In the genomic region with DNA sequence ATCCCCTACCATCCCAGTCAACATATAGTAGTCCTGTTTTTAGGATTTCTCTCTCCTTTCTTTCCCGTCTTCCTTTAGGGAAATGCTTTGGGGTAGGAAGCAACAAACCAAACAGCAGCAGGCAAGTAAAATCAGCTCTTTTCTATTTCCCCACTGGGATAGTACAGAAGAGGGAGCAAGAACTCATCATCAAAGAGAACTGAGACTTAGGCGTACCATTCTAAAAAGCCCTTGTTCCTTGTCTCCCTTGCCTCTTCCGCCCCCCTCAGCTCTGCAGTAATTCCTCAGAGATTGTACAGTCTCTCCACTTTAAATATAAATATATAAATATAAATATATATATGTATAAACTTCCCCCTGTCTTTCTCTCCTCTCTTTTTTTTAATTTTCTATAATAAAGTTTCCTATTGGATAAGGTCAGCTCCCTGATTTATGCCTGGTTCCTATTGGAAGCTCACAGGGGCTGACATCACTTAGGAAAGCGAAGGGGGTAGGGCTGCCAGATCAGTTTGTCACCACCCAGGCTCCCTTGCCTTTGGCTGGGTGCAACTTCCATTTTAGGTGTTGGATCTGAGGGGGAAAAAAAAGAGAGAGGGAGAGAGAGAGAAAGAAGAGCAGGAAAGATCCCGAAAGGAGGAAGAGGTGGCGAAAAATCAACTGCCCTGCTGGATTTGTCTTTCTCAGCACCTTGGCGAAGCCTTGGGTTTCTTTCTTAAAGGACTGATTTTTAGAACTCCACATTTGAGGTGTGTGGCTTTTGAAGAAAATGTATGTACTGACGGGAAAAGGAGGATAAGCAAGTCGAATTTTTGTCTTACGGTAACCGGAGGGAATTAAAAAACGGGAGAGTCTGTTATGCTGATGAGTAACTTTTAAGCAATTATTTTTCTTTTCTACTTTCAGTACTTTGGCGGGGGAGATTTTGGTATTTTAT, we compare ENCODE assay signal across 8 cellular contexts. TPM values are rescaled to one million over a fixed set of nuclear protein-coding genes. Genes with fewer than 3 reads are reported as not detected.
A peak's percentile ranks its signal among the peaks of the same experiment; 100 is the strongest.
DNase-seq lines count a peak whose midpoint lies in the region; ATAC-seq and FAIRE-seq lines count a peak whose summit lies in the region.

A gene with protein sequence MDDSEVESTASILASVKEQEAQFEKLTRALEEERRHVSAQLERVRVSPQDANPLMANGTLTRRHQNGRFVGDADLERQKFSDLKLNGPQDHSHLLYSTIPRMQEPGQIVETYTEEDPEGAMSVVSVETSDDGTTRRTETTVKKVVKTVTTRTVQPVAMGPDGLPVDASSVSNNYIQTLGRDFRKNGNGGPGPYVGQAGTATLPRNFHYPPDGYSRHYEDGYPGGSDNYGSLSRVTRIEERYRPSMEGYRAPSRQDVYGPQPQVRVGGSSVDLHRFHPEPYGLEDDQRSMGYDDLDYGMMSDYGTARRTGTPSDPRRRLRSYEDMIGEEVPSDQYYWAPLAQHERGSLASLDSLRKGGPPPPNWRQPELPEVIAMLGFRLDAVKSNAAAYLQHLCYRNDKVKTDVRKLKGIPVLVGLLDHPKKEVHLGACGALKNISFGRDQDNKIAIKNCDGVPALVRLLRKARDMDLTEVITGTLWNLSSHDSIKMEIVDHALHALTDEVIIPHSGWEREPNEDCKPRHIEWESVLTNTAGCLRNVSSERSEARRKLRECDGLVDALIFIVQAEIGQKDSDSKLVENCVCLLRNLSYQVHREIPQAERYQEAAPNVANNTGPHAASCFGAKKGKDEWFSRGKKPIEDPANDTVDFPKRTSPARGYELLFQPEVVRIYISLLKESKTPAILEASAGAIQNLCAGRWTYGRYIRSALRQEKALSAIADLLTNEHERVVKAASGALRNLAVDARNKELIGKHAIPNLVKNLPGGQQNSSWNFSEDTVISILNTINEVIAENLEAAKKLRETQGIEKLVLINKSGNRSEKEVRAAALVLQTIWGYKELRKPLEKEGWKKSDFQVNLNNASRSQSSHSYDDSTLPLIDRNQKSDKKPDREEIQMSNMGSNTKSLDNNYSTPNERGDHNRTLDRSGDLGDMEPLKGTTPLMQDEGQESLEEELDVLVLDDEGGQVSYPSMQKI (plus strand): TSS at position 502 of the 934 bp plus-strand sequence. CDS start 29,677 bp downstream, outside the sequence.

- H3K4me1 Mint-ChIP-seq in activated naive CD4-positive, alpha-beta T cell treated with anti-CD3 and anti-CD28 coated beads, Interleukin-2, amount 10 ng/mL, durations not matched to agents 7 days and 5 days: peaks cover 19% of the 10 kb centered on the region
- H3K4me1 Mint-ChIP-seq in activated T-helper 1 cell treated with anti-CD3 and anti-CD28 coated beads, Interleukin-12 subunit alpha, Interleukin-12 subunit beta, Interleukin-2, Interleukin-4 antibody, amounts not matched to agents 30 ng/mL and 10 ng/mL and 1 ng/mL, durations not matched to agents 14 hours and 24 hours and 36 hours (ENCODE audit: low read depth): peaks cover 37% of the 10 kb centered on the region
- H3K4me1 Mint-ChIP-seq in natural killer cell treated with Interleukin-12 subunit alpha and Interleukin-12 subunit beta and Interleukin-15 and Interleukin-18, amount 100 ng/mL, for 72 hours (ENCODE audit: low read depth in 2 of 2): peaks cover 5% of the 10 kb centered on the region in 2 donors

- CTCF ChIA-PET in activated naive CD4-positive, alpha-beta T cell treated with anti-CD3 and anti-CD28 coated beads, Interleukin-2, amount 10 ng/mL, durations not matched to agents 7 days and 5 days (lab: Charles Lee): interaction anchor here (1.1 to 2.0 kb wide), 2 partner anchors 10 to 39 kb away, joined by 4 to 10 read pairs; partner anchors contain the start of gene BTBD18

- H3K4me3 Mint-ChIP-seq in activated naive CD4-positive, alpha-beta T cell treated with anti-CD3 and anti-CD28 coated beads, Interleukin-2, amount 10 ng/mL, durations not matched to agents 7 days and 5 days: peak within 1 kb of the TSS; percentile 5
- peak within 1 kb of the TSS; percentile 57 for H3K4me3 Mint-ChIP-seq in activated T-helper 1 cell treated with anti-CD3 and anti-CD28 coated beads, Interleukin-12 subunit alpha, Interleukin-12 subunit beta, Interleukin-2, Interleukin-4 antibody, amounts not matched to agents 30 ng/mL and 10 ng/mL and 1 ng/mL, durations not matched to agents 14 hours and 24 hours and 36 hours
- H3K4me3 Mint-ChIP-seq in natural killer cell treated with Interleukin-12 subunit alpha and Interleukin-12 subunit beta and Interleukin-15 and Interleukin-18, amount 100 ng/mL, for 72 hours: peak within 1 kb of the TSS; percentile 74

- H3K27ac Mint-ChIP-seq in activated naive CD4-positive, alpha-beta T cell treated with anti-CD3 and anti-CD28 coated beads, Interleukin-2, amount 10 ng/mL, durations not matched to agents 7 days and 5 days: no peak within 1 kb of the TSS
- no peak within 1 kb of the TSS for H3K27ac Mint-ChIP-seq in activated T-helper 1 cell treated with anti-CD3 and anti-CD28 coated beads, Interleukin-12 subunit alpha, Interleukin-12 subunit beta, Interleukin-2, Interleukin-4 antibody, amounts not matched to agents 30 ng/mL and 10 ng/mL and 1 ng/mL, durations not matched to agents 14 hours and 24 hours and 36 hours
- peak within 1 kb of the TSS in 1 of 2 donors; percentile 23 for H3K27ac Mint-ChIP-seq in natural killer cell treated with Interleukin-12 subunit alpha and Interleukin-12 subunit beta and Interleukin-15 and Interleukin-18, amount 100 ng/mL, for 72 hours

- H3K36me3 Mint-ChIP-seq in activated naive CD4-positive, alpha-beta T cell treated with anti-CD3 and anti-CD28 coated beads, Interleukin-2, amount 10 ng/mL, durations not matched to agents 7 days and 5 days: no peaks in the 10 kb centered on the region
- peaks cover 6% of the 10 kb centered on the region for H3K36me3 Mint-ChIP-seq in activated T-helper 1 cell treated with anti-CD3 and anti-CD28 coated beads, Interleukin-12 subunit alpha, Interleukin-12 subunit beta, Interleukin-2, Interleukin-4 antibody, amounts not matched to agents 30 ng/mL and 10 ng/mL and 1 ng/mL, durations not matched to agents 14 hours and 24 hours and 36 hours (ENCODE audit: low read depth)
- H3K36me3 Mint-ChIP-seq in natural killer cell treated with Interleukin-12 subunit alpha and Interleukin-12 subunit beta and Interleukin-15 and Interleukin-18, amount 100 ng/mL, for 72 hours: no peaks in the 10 kb centered on the region

- H3K27me3 Mint-ChIP-seq in activated naive CD4-positive, alpha-beta T cell treated with anti-CD3 and anti-CD28 coated beads, Interleukin-2, amount 10 ng/mL, durations not matched to agents 7 days and 5 days: peaks cover 23% of the 10 kb centered on the region
- H3K27me3 Mint-ChIP-seq in activated T-helper 1 cell treated with anti-CD3 and anti-CD28 coated beads, Interleukin-12 subunit alpha, Interleukin-12 subunit beta, Interleukin-2, Interleukin-4 antibody, amounts not matched to agents 30 ng/mL and 10 ng/mL and 1 ng/mL, durations not matched to agents 14 hours and 24 hours and 36 hours (ENCODE audit: insufficient read depth): peaks cover 4% of the 10 kb centered on the region
- peaks cover 5 to 15% of the 10 kb centered on the region in 2 donors for H3K27me3 Mint-ChIP-seq in natural killer cell treated with Interleukin-12 subunit alpha and Interleukin-12 subunit beta and Interleukin-15 and Interleukin-18, amount 100 ng/mL, for 72 hours

- no peak for DNase-seq in activated naive CD4-positive, alpha-beta T cell treated with anti-CD3 and anti-CD28 coated beads, Interleukin-2, amount 10 ng/mL, durations not matched to agents 7 days and 5 days
- no peak for DNase-seq in activated naive CD4-positive, alpha-beta T cell treated with Interleukin-2 at 50 U/mL for 16 hours
- peak; percentile 97 for DNase-seq in NCI-H2029 (lab: John Stamatoyannopoulos, UW)
- DNase-seq in activated T-helper 1 cell treated with anti-CD3 and anti-CD28 coated beads, Interleukin-12 subunit alpha, Interleukin-12 subunit beta, Interleukin-2, Interleukin-4 antibody, amounts not matched to agents 30 ng/mL and 10 ng/mL and 1 ng/mL, durations not matched to agents 14 hours and 24 hours and 36 hours (ENCODE audit: low spot score): no peak
- peak; percentile 75 to 82 for DNase-seq in frontal cortex (ENCODE audit: low spot score in 2 of 2)
- DNase-seq in natural killer cell treated with Interleukin-12 subunit alpha and Interleukin-12 subunit beta and Interleukin-15 and Interleukin-18, amount 100 ng/mL, for 72 hours (ENCODE audit: low spot score): no peak
- no peak for DNase-seq in KBM-7

- H3K9me3 Mint-ChIP-seq in activated naive CD4-positive, alpha-beta T cell treated with anti-CD3 and anti-CD28 coated beads, Interleukin-2, amount 10 ng/mL, durations not matched to agents 7 days and 5 days: no peaks in the 10 kb centered on the region
- peaks cover 3% of the 10 kb centered on the region for H3K9me3 Mint-ChIP-seq in activated T-helper 1 cell treated with anti-CD3 and anti-CD28 coated beads, Interleukin-12 subunit alpha, Interleukin-12 subunit beta, Interleukin-2, Interleukin-4 antibody, amounts not matched to agents 30 ng/mL and 10 ng/mL and 1 ng/mL, durations not matched to agents 14 hours and 24 hours and 36 hours
- no peaks in the 10 kb centered on the region for H3K9me3 Mint-ChIP-seq in natural killer cell treated with Interleukin-12 subunit alpha and Interleukin-12 subunit beta and Interleukin-15 and Interleukin-18, amount 100 ng/mL, for 72 hours

- in situ Hi-C loops in KBM-7 (cut with MboI; ENCODE audit: low pct_unique_long_range_greater_than_20kb, low sequenced_read_pairs): no loop called here

- ATAC-seq in HG02623 (IDR thresholded peaks at IDR 0.05; ENCODE audit: unreplicated experiment): peak; percentile 95
- peak in 1 of 2 donors; percentile 53 for ATAC-seq in natural killer cell treated with Interleukin-12 subunit alpha and Interleukin-12 subunit beta and Interleukin-15 and Interleukin-18, amount 100 ng/mL, for 72 hours

- FAIRE-seq in frontal cortex (lab: Jason Lieb, UNC): peak; percentile 81

- intact Hi-C loops in activated T-helper 1 cell treated with anti-CD3 and anti-CD28 coated beads, Interleukin-12 subunit alpha, Interleukin-12 subunit beta, Interleukin-2, Interleukin-4 antibody, amounts not matched to agents 30 ng/mL and 10 ng/mL and 1 ng/mL, durations not matched to agents 14 hours and 24 hours and 36 hours (cut with micrococcal nuclease): no loop called here

RNA-seq across cellular contexts. Expression of the gene that starts here (rescaled TPM):
- 6.4 and 9.9 TPM in 2 replicates for total RNA-seq in activated T-helper 1 cell treated with anti-CD3 and anti-CD28 coated beads, Interleukin-12 subunit alpha, Interleukin-12 subunit beta, Interleukin-2, Interleukin-4 antibody, amounts not matched to agents 30 ng/mL and 10 ng/mL and 1 ng/mL, durations not matched to agents 14 hours and 24 hours and 36 hours
- 96.6 TPM for total RNA-seq in frontal cortex
- total RNA-seq in natural killer cell treated with Interleukin-12 subunit alpha and Interleukin-12 subunit beta and Interleukin-15 and Interleukin-18, amount 100 ng/mL, for 72 hours: 10 to 100 TPM in 1 of 2 donors, 1 to 10 TPM in 1; 9.2 to 10.6 TPM

Comparison
In these comparisons a context has a peak if more than half of its experiments do, and no peak if none do; other contexts are left out.
1. DNase-seq: peak in NCI-H2029 (single experiment) and frontal cortex (2 of 2); none in activated naive CD4-positive, alpha-beta T cell treated with anti-CD3 and anti-CD28 coated beads, Interleukin-2, amount 10 ng/mL, durations not matched to agents 7 days and 5 days (single experiment), activated naive CD4-positive, alpha-beta T cell treated with Interleukin-2 at 50 U/mL for 16 hours (single experiment), activated T-helper 1 cell treated with anti-CD3 and anti-CD28 coated beads, Interleukin-12 subunit alpha, Interleukin-12 subunit beta, Interleukin-2, Interleukin-4 antibody, amounts not matched to agents 30 ng/mL and 10 ng/mL and 1 ng/mL, durations not matched to agents 14 hours and 24 hours and 36 hours (single experiment), natural killer cell treated with Interleukin-12 subunit alpha and Interleukin-12 subunit beta and Interleukin-15 and Interleukin-18, amount 100 ng/mL, for 72 hours (single experiment) and KBM-7 (single experiment).
2. H3K4me3 Mint-ChIP-seq: peak in every context shown above with its lines; median percentile 74 in natural killer cell treated with Interleukin-12 subunit alpha and Interleukin-12 subunit beta and Interleukin-15 and Interleukin-18, amount 100 ng/mL, for 72 hours; 57 in activated T-helper 1 cell treated with anti-CD3 and anti-CD28 coated beads, Interleukin-12 subunit alpha, Interleukin-12 subunit beta, Interleukin-2, Interleukin-4 antibody, amounts not matched to agents 30 ng/mL and 10 ng/mL and 1 ng/mL, durations not matched to agents 14 hours and 24 hours and 36 hours; 5 in activated naive CD4-positive, alpha-beta T cell treated with anti-CD3 and anti-CD28 coated beads, Interleukin-2, amount 10 ng/mL, durations not matched to agents 7 days and 5 days.